Comparison of ENCODE assay signal across 27 cellular contexts in the genomic region with DNA sequence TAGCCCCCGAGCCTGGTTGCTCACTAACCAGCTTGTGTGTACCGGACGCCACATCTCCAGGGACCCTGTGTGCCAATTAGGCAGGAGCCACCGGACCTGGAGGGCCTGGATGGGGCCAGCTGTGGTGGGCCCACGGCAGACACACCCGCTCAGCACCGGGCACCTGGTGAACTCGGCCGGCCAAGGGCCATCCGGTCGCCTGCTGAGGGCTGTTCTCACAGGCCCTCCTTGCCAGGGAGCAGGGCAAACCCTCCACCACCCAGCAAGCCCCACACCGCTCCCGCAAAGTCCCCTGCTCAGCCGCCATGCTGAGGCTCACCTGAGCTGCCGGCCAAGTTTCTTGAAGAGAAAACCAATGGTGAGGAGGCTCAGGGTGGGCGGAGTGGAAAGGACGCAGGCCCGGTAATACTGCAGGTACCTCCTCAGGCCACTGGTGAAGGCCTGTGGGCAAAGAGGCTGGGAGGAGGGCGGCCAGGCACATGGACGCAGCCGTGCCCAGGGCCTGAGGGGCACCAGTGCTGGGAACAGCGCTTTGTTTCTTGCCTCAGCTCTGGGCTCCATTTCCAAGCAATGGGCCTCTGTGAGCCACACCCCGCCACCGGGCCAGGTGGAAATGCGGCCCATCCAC.
"Had no signal": no experiment of that assay in that cellular context is flagged by ENCODE, and none has a peak within 500 bp of the region (broad histone marks: within the 10 kb centered on the region; RNA-seq: fewer than 3 reads in every experiment).

No MANE protein-coding gene starts in this region.

- H3K36me3 ChIP-seq: neural progenitor cell had no signal

- H3K9me3 ChIP-seq: esophagus muscularis mucosa, gastroesophageal sphincter, heart left ventricle, left ventricle myocardium inferior, mucosa of descending colon, prostate gland, right atrium auricular region, spleen, testis, tibial artery, upper lobe of right lung, vagina had no signal

- DNase-seq: effector CD4-positive, alpha-beta T cell; foreskin keratinocyte; heart left ventricle; hippocampal formation; kidney glomerular epithelial cell; left colon; left ventricle myocardium inferior; mesenchymal stem cell; naive B cell; spleen; stimulated activated CD4-positive, alpha-beta T cell treated with anti-CD3 and anti-CD28 coated beads, Interleukin-4, amount 100 ng/mL, for 4 hours; stimulated activated naive CD8-positive, alpha-beta T cell treated with anti-CD3 and anti-CD28 coated beads, Interleukin-15, Interleukin-2, amounts not matched to agents 100 U/mL and 50 U/mL, for 24 hours; substantia nigra; testis; tibial artery; upper lobe of right lung had no signal

- H3K27ac ChIP-seq: dorsolateral prefrontal cortex, epithelial cell of prostate, esophagus muscularis mucosa, foreskin keratinocyte, gastroesophageal sphincter, heart left ventricle, left ventricle myocardium inferior, neural progenitor cell, prostate gland, right atrium auricular region, skin epidermis, spleen, testis, tibial artery, upper lobe of right lung, vagina had no signal

- H3K4me3 ChIP-seq: dorsolateral prefrontal cortex, esophagus muscularis mucosa, gastroesophageal sphincter, heart left ventricle, left ventricle myocardium inferior, mucosa of descending colon, neural progenitor cell, prostate gland, right atrium auricular region, skin epidermis, spleen, testis, tibial artery, upper lobe of right lung, vagina had no signal

- H3K4me1 ChIP-seq: esophagus muscularis mucosa, foreskin keratinocyte, gastroesophageal sphincter, heart left ventricle, left ventricle myocardium inferior, neural progenitor cell, prostate gland, right atrium auricular region, spleen, testis, tibial artery, upper lobe of right lung, vagina had no signal

- H3K27me3 ChIP-seq: dorsolateral prefrontal cortex, esophagus muscularis mucosa, foreskin keratinocyte, gastroesophageal sphincter, heart left ventricle, neural progenitor cell, right atrium auricular region, spleen, testis, tibial artery, upper lobe of right lung, vagina had no signal

- ATAC-seq: foreskin keratinocyte; gastroesophageal sphincter; heart left ventricle; left colon; mucosa of descending colon; stimulated activated memory B cell treated with anti-CD40 and anti-IgM and Interleukin-4, amounts not matched to agents 10 μg/mL and 1 μg/mL and 100 μg/mL, for 72 hours; stimulated activated naive CD8-positive, alpha-beta T cell treated with anti-CD3 and anti-CD28 coated beads, Interleukin-15, Interleukin-2, amounts not matched to agents 100 U/mL and 50 U/mL, for 24 hours; upper lobe of right lung had no signal
